In the genomic region with DNA sequence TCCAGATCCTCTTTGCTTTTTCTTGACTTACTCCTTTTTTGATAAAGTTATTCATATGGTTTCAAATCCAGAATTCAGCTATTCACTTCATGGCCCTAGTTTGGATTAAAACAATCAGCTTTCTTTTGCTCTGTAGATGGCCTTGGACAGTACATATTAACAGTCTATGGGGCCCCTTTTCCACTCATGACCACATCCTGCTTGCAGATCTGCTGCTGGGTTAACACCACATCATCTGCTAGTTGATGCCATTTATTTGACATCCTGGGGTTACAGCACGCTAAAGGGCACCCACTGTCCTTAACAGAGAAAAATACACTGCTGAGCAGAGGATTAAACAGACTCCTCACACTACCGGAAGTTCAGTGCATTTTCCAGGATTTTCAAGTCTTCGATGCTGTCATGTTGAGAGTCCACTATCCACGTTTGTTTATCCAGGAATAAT, we compare ENCODE assay signal across 1 cellular context.
TF ChIP-seq lines count a peak whose summit lies in the region.

No MANE protein-coding gene starts in this region.

TF ChIP-seq in GM12878, 131 proteins besides CTCF, POLR2A, EP300 and RAD21 (continued from another document and continues in another):
- TF ChIP-seq HSF1 (IDR thresholded peaks at IDR 0.05; ENCODE audit: low read depth, low read length) (no peak), ATF7 (IDR thresholded peaks at IDR 0.05; ENCODE audit: low read depth) (peak; percentile 77), FOXK2 (IDR thresholded peaks at IDR 0.05) (no peak), PBX3 (IDR thresholded peaks at IDR 0.05; ENCODE audit: insufficient replicate concordance, low read depth, low read length) (no peak), ESRRA (IDR thresholded peaks at IDR 0.05; ENCODE audit: low read length) (no peak), YBX1 (IDR thresholded peaks at IDR 0.05) (no peak), TCF12 (IDR thresholded peaks at IDR 0.05; ENCODE audit: low read depth, low read length) (peak; percentile 41; the same call in 1 of the 2 replicates), ZNF384 (IDR thresholded peaks at IDR 0.05; ENCODE audit: borderline replicate concordance, low read depth, low read length) (no peak), HDAC2 (IDR thresholded peaks at IDR 0.05) (no peak), KDM1A (IDR thresholded peaks at IDR 0.05; ENCODE audit: borderline replicate concordance) (no peak), JUNB (IDR thresholded peaks at IDR 0.05) (0 out of 2 replicates have a peak, but pooled peaks have one; percentile 6), ZNF592 (IDR thresholded peaks at IDR 0.05) (no peak), HDAC6 (IDR thresholded peaks at IDR 0.05; ENCODE audit: unreplicated experiment) (no peak), CBFB (IDR thresholded peaks at IDR 0.05; ENCODE audit: low read depth) (peak; percentile 62; the same call in 1 of the 2 replicates), CBX5 (IDR thresholded peaks at IDR 0.05; ENCODE audit: low read depth) (0 out of 2 replicates have a peak, but pooled peaks have one; percentile 28), CHD1 (IDR thresholded peaks at IDR 0.05; ENCODE audit: low read depth, low read length) (no peak), SMARCA5 (IDR thresholded peaks at IDR 0.05) (no peak), GABPA (IDR thresholded peaks at IDR 0.05; ENCODE audit: low read depth) (peak; percentile 61), PAX5 (IDR thresholded peaks at IDR 0.05; ENCODE audit: borderline replicate concordance, low read depth, low read length) (peak; percentile 78; the same call in 1 of the 2 replicates), E2F4 (IDR thresholded peaks at IDR 0.05; ENCODE audit: low read depth, low read length) (no peak), NFYA (IDR thresholded peaks at IDR 0.05; ENCODE audit: borderline replicate concordance, low read depth, low read length) (no peak), JUND (IDR thresholded peaks at IDR 0.05; ENCODE audit: low read depth, low read length) (no peak), SP1 (IDR thresholded peaks at IDR 0.05; ENCODE audit: low read depth, low read length) (peak; percentile 89), NR2C2 (IDR thresholded peaks at IDR 0.05; ENCODE audit: borderline replicate concordance, control insufficient read depth, insufficient read length, low read depth) (no peak), TCF3 (IDR thresholded peaks at IDR 0.05; ENCODE audit: borderline replicate concordance, insufficient read depth, low read depth, low read length) (peak; percentile 62; the same call in 1 of the 2 replicates), SMC3 (IDR thresholded peaks at IDR 0.05; ENCODE audit: borderline replicate concordance, low read length) (no peak), CHD2 (IDR thresholded peaks at IDR 0.05; ENCODE audit: borderline replicate concordance, low read depth, low read length) (peak; percentile 62; the same call in 1 of the 2 replicates), ASH2L (IDR thresholded peaks at IDR 0.05; ENCODE audit: borderline replicate concordance, low read depth) (peak; percentile 100; the same call in 1 of the 2 replicates), ELK1 (IDR thresholded peaks at IDR 0.05; ENCODE audit: low read depth, low read length) (no peak), ETV6 (conservative IDR thresholded peaks at IDR 0.05 in 1 of 2, IDR thresholded peaks at IDR 0.05 in 1 of 2; ENCODE audit: borderline replicate concordance in 1 of 2, low read depth in 1 of 2) (peak in 1 of 2 experiments; percentile 33; a peak in 1 of 4 replicates), BRCA1 (IDR thresholded peaks at IDR 0.05; ENCODE audit: low read depth, low read length) (no peak), MTA2 (IDR thresholded peaks at IDR 0.05; ENCODE audit: low read depth) (peak; percentile 73), PKNOX1 (IDR thresholded peaks at IDR 0.05) (peak; percentile 53; the same call in 1 of the 2 replicates), SREBF2 (IDR thresholded peaks at IDR 0.05; ENCODE audit: low read length) (no peak), POLR2AphosphoS2 (IDR thresholded peaks at IDR 0.05; ENCODE audit: low read depth, low read length) (no peak), KLF5 (IDR thresholded peaks at IDR 0.05; ENCODE audit: partially characterized antibody) (peak; percentile 23), HDGF (IDR thresholded peaks at IDR 0.05) (no peak), EGR1 (IDR thresholded peaks at IDR 0.05; ENCODE audit: borderline replicate concordance in 1 of 2, low read depth in 2 of 2, low read length in 2 of 2) (no peak)
- TF ChIP-seq, protein P1, sequence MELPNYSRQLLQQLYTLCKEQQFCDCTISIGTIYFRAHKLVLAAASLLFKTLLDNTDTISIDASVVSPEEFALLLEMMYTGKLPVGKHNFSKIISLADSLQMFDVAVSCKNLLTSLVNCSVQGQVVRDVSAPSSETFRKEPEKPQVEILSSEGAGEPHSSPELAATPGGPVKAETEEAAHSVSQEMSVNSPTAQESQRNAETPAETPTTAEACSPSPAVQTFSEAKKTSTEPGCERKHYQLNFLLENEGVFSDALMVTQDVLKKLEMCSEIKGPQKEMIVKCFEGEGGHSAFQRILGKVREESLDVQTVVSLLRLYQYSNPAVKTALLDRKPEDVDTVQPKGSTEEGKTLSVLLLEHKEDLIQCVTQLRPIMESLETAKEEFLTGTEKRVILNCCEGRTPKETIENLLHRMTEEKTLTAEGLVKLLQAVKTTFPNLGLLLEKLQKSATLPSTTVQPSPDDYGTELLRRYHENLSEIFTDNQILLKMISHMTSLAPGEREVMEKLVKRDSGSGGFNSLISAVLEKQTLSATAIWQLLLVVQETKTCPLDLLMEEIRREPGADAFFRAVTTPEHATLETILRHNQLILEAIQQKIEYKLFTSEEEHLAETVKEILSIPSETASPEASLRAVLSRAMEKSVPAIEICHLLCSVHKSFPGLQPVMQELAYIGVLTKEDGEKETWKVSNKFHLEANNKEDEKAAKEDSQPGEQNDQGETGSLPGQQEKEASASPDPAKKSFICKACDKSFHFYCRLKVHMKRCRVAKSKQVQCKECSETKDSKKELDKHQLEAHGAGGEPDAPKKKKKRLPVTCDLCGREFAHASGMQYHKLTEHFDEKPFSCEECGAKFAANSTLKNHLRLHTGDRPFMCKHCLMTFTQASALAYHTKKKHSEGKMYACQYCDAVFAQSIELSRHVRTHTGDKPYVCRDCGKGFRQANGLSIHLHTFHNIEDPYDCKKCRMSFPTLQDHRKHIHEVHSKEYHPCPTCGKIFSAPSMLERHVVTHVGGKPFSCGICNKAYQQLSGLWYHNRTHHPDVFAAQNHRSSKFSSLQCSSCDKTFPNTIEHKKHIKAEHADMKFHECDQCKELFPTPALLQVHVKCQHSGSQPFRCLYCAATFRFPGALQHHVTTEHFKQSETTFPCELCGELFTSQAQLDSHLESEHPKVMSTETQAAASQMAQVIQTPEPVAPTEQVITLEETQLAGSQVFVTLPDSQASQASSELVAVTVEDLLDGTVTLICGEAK (IDR thresholded peaks at IDR 0.05; ENCODE audit: borderline replicate concordance), result peak; percentile 58; the same call in 1 of the 2 replicates
